3 cellular contexts compared by ENCODE assay signal in genomic region chr4:84597450-84597849, GRCh38.
A peak's percentile ranks its signal among the peaks of the same experiment; 100 is the strongest.
TF ChIP-seq lines count a peak whose summit lies in the region.

No MANE protein-coding gene starts in this region.

TF ChIP-seq in GM23338, 12 proteins besides CTCF, POLR2A, EP300 and RAD21:
- no peak for TF ChIP-seq EZH2 (IDR thresholded peaks at IDR 0.05; ENCODE audit: low read depth, unreplicated experiment)
- TF ChIP-seq ZNF331 (CRISPR knock-in tag; IDR thresholded peaks at IDR 0.05; ENCODE audit: low read depth), result no peak
- no peak for TF ChIP-seq JUNB (IDR thresholded peaks at IDR 0.05; ENCODE audit: unreplicated experiment)
- no peak for TF ChIP-seq NANOG (IDR thresholded peaks at IDR 0.05; ENCODE audit: borderline replicate concordance)
- TF ChIP-seq REST (IDR thresholded peaks at IDR 0.05; ENCODE audit: unreplicated experiment), result no peak
- no peak for TF ChIP-seq EZH2phosphoT487 (IDR thresholded peaks at IDR 0.05; ENCODE audit: unreplicated experiment)
- no peak for TF ChIP-seq ETS1 (IDR thresholded peaks at IDR 0.05)
- no peak for TF ChIP-seq ZNF114 (CRISPR knock-in tag; IDR thresholded peaks at IDR 0.05)
TF ChIP-seq in GM23338: peak in this region for 0.

TF ChIP-seq in K562, 482 proteins besides CTCF, POLR2A, EP300 and RAD21:
- peak; percentile 63; the same call in 1 of the 2 replicates for TF ChIP-seq MAFF (IDR thresholded peaks at IDR 0.05; ENCODE audit: low read length)
- peak; percentile 59 for TF ChIP-seq MAFK (IDR thresholded peaks at IDR 0.05; ENCODE audit: low read length)
- TF ChIP-seq, protein P1, sequence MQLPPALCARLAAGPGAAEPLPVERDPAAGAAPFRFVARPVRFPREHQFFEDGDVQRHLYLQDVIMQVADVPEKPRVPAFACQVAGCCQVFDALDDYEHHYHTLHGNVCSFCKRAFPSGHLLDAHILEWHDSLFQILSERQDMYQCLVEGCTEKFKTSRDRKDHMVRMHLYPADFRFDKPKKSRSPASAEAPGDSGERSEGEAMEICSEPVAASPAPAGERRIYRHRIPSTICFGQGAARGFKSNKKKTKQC (CRISPR knock-in tag; IDR thresholded peaks at IDR 0.05), result no peak
- peak; percentile 83 for TF ChIP-seq NFE2 (IDR thresholded peaks at IDR 0.05; ENCODE audit: low read depth)
- TF ChIP-seq ZNF316 (IDR thresholded peaks at IDR 0.05), result peak; percentile 89
- no peak for TF ChIP-seq NR4A1 (CRISPR knock-in tag; IDR thresholded peaks at IDR 0.05)
- TF ChIP-seq NR4A1 (tag; IDR thresholded peaks at IDR 0.05), result no peak
- peak; percentile 85 for TF ChIP-seq MAFG (tag; conservative IDR thresholded peaks at IDR 0.05)
- peak in 1 of 2 experiments; percentile 59; a peak in 1 of 4 replicates for TF ChIP-seq RCOR1 (IDR thresholded peaks at IDR 0.05; ENCODE audit: borderline replicate concordance in 1 of 2, low read depth in 2 of 2, low read length in 2 of 2)
- TF ChIP-seq KHSRP (IDR thresholded peaks at IDR 0.05), result no peak
- 0 out of 2 replicates have a peak, but pooled peaks have one; percentile 22 for TF ChIP-seq L3MBTL2 (IDR thresholded peaks at IDR 0.05)
- TF ChIP-seq C11orf30 (IDR thresholded peaks at IDR 0.05; ENCODE audit: low read depth), result peak; percentile 91
- no peak for TF ChIP-seq XRCC5 (IDR thresholded peaks at IDR 0.05; ENCODE audit: low read depth, low read length)

TF ChIP-seq in HepG2, 621 proteins besides CTCF, POLR2A, EP300 and RAD21:
- TF ChIP-seq MEIS1 (CRISPR knock-in tag; IDR thresholded peaks at IDR 0.05; ENCODE audit: borderline replicate concordance), result no peak
- no peak for TF ChIP-seq HMG20B (CRISPR knock-in tag; conservative IDR thresholded peaks at IDR 0.05)
- TF ChIP-seq MAFK (conservative IDR thresholded peaks at IDR 0.05 in 1 of 2, IDR thresholded peaks at IDR 0.05 in 1 of 2; ENCODE audit: low read length in 2 of 2), result peak; percentile 39 to 63
- no peak for TF ChIP-seq TARDBP (CRISPR knock-in tag; IDR thresholded peaks at IDR 0.05)
- TF ChIP-seq, protein P2, sequence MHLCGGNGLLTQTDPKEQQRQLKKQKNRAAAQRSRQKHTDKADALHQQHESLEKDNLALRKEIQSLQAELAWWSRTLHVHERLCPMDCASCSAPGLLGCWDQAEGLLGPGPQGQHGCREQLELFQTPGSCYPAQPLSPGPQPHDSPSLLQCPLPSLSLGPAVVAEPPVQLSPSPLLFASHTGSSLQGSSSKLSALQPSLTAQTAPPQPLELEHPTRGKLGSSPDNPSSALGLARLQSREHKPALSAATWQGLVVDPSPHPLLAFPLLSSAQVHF (CRISPR knock-in tag; IDR thresholded peaks at IDR 0.05), result no peak
- TF ChIP-seq, protein P3, sequence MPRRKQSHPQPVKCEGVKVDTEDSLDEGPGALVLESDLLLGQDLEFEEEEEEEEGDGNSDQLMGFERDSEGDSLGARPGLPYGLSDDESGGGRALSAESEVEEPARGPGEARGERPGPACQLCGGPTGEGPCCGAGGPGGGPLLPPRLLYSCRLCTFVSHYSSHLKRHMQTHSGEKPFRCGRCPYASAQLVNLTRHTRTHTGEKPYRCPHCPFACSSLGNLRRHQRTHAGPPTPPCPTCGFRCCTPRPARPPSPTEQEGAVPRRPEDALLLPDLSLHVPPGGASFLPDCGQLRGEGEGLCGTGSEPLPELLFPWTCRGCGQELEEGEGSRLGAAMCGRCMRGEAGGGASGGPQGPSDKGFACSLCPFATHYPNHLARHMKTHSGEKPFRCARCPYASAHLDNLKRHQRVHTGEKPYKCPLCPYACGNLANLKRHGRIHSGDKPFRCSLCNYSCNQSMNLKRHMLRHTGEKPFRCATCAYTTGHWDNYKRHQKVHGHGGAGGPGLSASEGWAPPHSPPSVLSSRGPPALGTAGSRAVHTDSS (CRISPR knock-in tag; conservative IDR thresholded peaks at IDR 0.05), result no peak
- TF ChIP-seq MAFF (IDR thresholded peaks at IDR 0.05; ENCODE audit: low read depth, low read length), result peak; percentile 49
- TF ChIP-seq, protein P4, sequence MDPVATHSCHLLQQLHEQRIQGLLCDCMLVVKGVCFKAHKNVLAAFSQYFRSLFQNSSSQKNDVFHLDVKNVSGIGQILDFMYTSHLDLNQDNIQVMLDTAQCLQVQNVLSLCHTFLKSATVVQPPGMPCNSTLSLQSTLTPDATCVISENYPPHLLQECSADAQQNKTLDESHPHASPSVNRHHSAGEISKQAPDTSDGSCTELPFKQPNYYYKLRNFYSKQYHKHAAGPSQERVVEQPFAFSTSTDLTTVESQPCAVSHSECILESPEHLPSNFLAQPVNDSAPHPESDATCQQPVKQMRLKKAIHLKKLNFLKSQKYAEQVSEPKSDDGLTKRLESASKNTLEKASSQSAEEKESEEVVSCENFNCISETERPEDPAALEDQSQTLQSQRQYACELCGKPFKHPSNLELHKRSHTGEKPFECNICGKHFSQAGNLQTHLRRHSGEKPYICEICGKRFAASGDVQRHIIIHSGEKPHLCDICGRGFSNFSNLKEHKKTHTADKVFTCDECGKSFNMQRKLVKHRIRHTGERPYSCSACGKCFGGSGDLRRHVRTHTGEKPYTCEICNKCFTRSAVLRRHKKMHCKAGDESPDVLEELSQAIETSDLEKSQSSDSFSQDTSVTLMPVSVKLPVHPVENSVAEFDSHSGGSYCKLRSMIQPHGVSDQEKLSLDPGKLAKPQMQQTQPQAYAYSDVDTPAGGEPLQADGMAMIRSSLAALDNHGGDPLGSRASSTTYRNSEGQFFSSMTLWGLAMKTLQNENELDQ (CRISPR knock-in tag; IDR thresholded peaks at IDR 0.05; ENCODE audit: borderline replicate concordance), result no peak
- no peak for TF ChIP-seq HNRNPUL1 (IDR thresholded peaks at IDR 0.05; ENCODE audit: low read depth, low read length)
- TF ChIP-seq FOSL2 (CRISPR knock-in tag; IDR thresholded peaks at IDR 0.05), result peak; percentile 29; the same call in 1 of the 2 replicates
- TF ChIP-seq, protein P5, sequence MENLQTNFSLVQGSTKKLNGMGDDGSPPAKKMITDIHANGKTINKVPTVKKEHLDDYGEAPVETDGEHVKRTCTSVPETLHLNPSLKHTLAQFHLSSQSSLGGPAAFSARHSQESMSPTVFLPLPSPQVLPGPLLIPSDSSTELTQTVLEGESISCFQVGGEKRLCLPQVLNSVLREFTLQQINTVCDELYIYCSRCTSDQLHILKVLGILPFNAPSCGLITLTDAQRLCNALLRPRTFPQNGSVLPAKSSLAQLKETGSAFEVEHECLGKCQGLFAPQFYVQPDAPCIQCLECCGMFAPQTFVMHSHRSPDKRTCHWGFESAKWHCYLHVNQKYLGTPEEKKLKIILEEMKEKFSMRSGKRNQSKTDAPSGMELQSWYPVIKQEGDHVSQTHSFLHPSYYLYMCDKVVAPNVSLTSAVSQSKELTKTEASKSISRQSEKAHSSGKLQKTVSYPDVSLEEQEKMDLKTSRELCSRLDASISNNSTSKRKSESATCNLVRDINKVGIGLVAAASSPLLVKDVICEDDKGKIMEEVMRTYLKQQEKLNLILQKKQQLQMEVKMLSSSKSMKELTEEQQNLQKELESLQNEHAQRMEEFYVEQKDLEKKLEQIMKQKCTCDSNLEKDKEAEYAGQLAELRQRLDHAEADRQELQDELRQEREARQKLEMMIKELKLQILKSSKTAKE (CRISPR knock-in tag; IDR thresholded peaks at IDR 0.05; ENCODE audit: borderline replicate concordance), result no peak
- TF ChIP-seq GMEB2 (CRISPR knock-in tag; IDR thresholded peaks at IDR 0.05; ENCODE audit: low read depth), result no peak
- no peak for TF ChIP-seq NR2F1 (CRISPR knock-in tag; IDR thresholded peaks at IDR 0.05)
- no peak for TF ChIP-seq ZMYM2 (CRISPR knock-in tag; IDR thresholded peaks at IDR 0.05)
- TF ChIP-seq ZNF703 (CRISPR knock-in tag; IDR thresholded peaks at IDR 0.05; ENCODE audit: borderline replicate concordance), result no peak
- no peak for TF ChIP-seq E2F1 (CRISPR knock-in tag; IDR thresholded peaks at IDR 0.05)
- TF ChIP-seq ZNF772 (CRISPR knock-in tag; IDR thresholded peaks at IDR 0.05), result no peak
- TF ChIP-seq SP5 (CRISPR knock-in tag; IDR thresholded peaks at IDR 0.05; ENCODE audit: borderline replicate concordance, low read depth), result no peak
- no peak for TF ChIP-seq HOXA5 (CRISPR knock-in tag; IDR thresholded peaks at IDR 0.05)
- TF ChIP-seq ZFP41 (CRISPR knock-in tag; IDR thresholded peaks at IDR 0.05; ENCODE audit: borderline replicate concordance), result no peak
- no peak for TF ChIP-seq ZNF878 (CRISPR knock-in tag; IDR thresholded peaks at IDR 0.05)
- TF ChIP-seq FOXM1 (CRISPR knock-in tag; IDR thresholded peaks at IDR 0.05), result no peak
- TF ChIP-seq GABPB1 (CRISPR knock-in tag; IDR thresholded peaks at IDR 0.05), result no peak
- TF ChIP-seq, protein P6, sequence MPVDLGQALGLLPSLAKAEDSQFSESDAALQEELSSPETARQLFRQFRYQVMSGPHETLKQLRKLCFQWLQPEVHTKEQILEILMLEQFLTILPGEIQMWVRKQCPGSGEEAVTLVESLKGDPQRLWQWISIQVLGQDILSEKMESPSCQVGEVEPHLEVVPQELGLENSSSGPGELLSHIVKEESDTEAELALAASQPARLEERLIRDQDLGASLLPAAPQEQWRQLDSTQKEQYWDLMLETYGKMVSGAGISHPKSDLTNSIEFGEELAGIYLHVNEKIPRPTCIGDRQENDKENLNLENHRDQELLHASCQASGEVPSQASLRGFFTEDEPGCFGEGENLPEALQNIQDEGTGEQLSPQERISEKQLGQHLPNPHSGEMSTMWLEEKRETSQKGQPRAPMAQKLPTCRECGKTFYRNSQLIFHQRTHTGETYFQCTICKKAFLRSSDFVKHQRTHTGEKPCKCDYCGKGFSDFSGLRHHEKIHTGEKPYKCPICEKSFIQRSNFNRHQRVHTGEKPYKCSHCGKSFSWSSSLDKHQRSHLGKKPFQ (CRISPR knock-in tag; IDR thresholded peaks at IDR 0.05; ENCODE audit: insufficient replicate concordance), result no peak
- TF ChIP-seq NFE2L2 (IDR thresholded peaks at IDR 0.05; ENCODE audit: low read length), result no peak
- TF ChIP-seq ZNF709 (CRISPR knock-in tag; IDR thresholded peaks at IDR 0.05), result no peak
- TF ChIP-seq HDAC2 (CRISPR knock-in tag; IDR thresholded peaks at IDR 0.05), result no peak
